In genomic region chr7:38932509-38933168, GRCh38 we compare ENCODE assay signal across 8 cellular contexts. TPM values are rescaled to one million over a fixed set of nuclear protein-coding genes. Genes with fewer than 3 reads are reported as not detected.
DNase-seq lines count a peak whose midpoint lies in the region; ATAC-seq and TF ChIP-seq lines count a peak whose summit lies in the region.

No MANE protein-coding gene starts in this region.

- H3K18ac ChIP-seq in neuronal stem cell (ENCODE audit: low read length) = no peak overlapping the region

- no CpG with 5 or more reads among the region's 6 CpGs for WGBS in neuronal stem cell (ENCODE audit: extremely low coverage in 2 of 2, insufficient read length in 2 of 2, insufficient replicate concordance in 1 of 2), 2 donors

- no peaks in the 10 kb centered on the region for H3K4me1 ChIP-seq in BE2C
- H3K4me1 ChIP-seq in neuronal stem cell (ENCODE audit: control insufficient read depth in 2 of 2, insufficient read depth in 1 of 2, low read depth in 1 of 2, low read length in 2 of 2) = peaks cover 0 to 10% of the 10 kb centered on the region in 2 donors
- H3K4me1 ChIP-seq in vagina = no peaks in the 10 kb centered on the region

- intact Hi-C loops in vagina (cut with DNase I) = no loop called here

- ATAC-seq in GM18868 (IDR thresholded peaks at IDR 0.05; ENCODE audit: unreplicated experiment) = peak; percentile 74
- ATAC-seq in HG03280 (IDR thresholded peaks at IDR 0.05; ENCODE audit: unreplicated experiment) = peak; percentile 89

- no peak overlapping the region for H3K27ac ChIP-seq in neuronal stem cell (replicated peaks; ENCODE audit: low read length)
- H3K27ac ChIP-seq in vagina = no peak overlapping the region

- no peak overlapping the region for H2BK5ac ChIP-seq in neuronal stem cell (ENCODE audit: low read length)

- H3K14ac ChIP-seq in neuronal stem cell (ENCODE audit: low read length) = no peak overlapping the region

- no peak overlapping the region for H4K8ac ChIP-seq in neuronal stem cell (ENCODE audit: low read depth, low read length)

- no peak overlapping the region for H2BK12ac ChIP-seq in neuronal stem cell (ENCODE audit: low read length)

- H3K4me3 ChIP-seq in BE2C (ENCODE audit: low read depth, low read length) (no peak overlapping the region), fibroblast of mammary gland (ENCODE audit: control insufficient read depth, low read depth, low read length) (no peak overlapping the region), neuronal stem cell (ENCODE audit: low read length in 2 of 2) (no peak overlapping the region), vagina (no peak overlapping the region)

- H2BK120ac ChIP-seq in neuronal stem cell (ENCODE audit: low read depth, low read length) = no peak overlapping the region

- H2AK5ac ChIP-seq in neuronal stem cell (ENCODE audit: low read depth, low read length) = no peak overlapping the region

- H3K79me1 ChIP-seq in neuronal stem cell (ENCODE audit: low read depth, low read length) = no peaks in the 10 kb centered on the region

- H3K36me3 ChIP-seq in BE2C = no peaks in the 10 kb centered on the region
- no peaks in the 10 kb centered on the region for H3K36me3 ChIP-seq in neuronal stem cell (replicated peaks in 1 of 2; ENCODE audit: control insufficient read depth in 2 of 2, insufficient read depth in 2 of 2, low read length in 2 of 2)
- no peaks in the 10 kb centered on the region for H3K36me3 ChIP-seq in vagina

- no peak overlapping the region for H3K4me2 ChIP-seq in neuronal stem cell (ENCODE audit: insufficient read depth, low read length, poor library complexity, severe bottlenecking)

- peak overlapping the region; percentile 59 for H2AFZ ChIP-seq in neuronal stem cell (ENCODE audit: low read length)

- H3K27me3 ChIP-seq in BE2C (no peaks in the 10 kb centered on the region), neuronal stem cell (ENCODE audit: control insufficient read depth in 3 of 3, insufficient read depth in 3 of 3, low read depth in 1 of 3, low read length in 3 of 3) (no peaks in the 10 kb centered on the region), vagina (no peaks in the 10 kb centered on the region)

- H3K23ac ChIP-seq in neuronal stem cell (ENCODE audit: low read depth, low read length, poor library complexity) = no peak overlapping the region

- H2BK15ac ChIP-seq in neuronal stem cell (ENCODE audit: low read length) = no peak overlapping the region

- H4K91ac ChIP-seq in neuronal stem cell (ENCODE audit: low read depth, low read length, poor library complexity) = no peak overlapping the region

- no peak for TF ChIP-seq POLR2A in vagina (IDR thresholded peaks at IDR 0.05)

- no peak overlapping the region for H3K9ac ChIP-seq in neuronal stem cell (ENCODE audit: low read depth, low read length, poor library complexity)

- H3K4ac ChIP-seq in neuronal stem cell (ENCODE audit: low read length) = no peak overlapping the region

- peak; percentile 98 for TF ChIP-seq CTCF in BE2C (IDR thresholded peaks at IDR 0.05; ENCODE audit: low read depth, low read length)
- peak; percentile 95 for TF ChIP-seq CTCF in fibroblast of mammary gland (conservative IDR thresholded peaks at IDR 0.05; ENCODE audit: control insufficient read depth, insufficient read depth, low read depth, low read length)
- peak; percentile 44 to 63 (median 47) for TF ChIP-seq CTCF in vagina (IDR thresholded peaks at IDR 0.05)

- DNase-seq in BE2C = peak; percentile 77
- peak; percentile 8 for DNase-seq in NCI-H526 treated with DMSO at 0.1 percent for 48 hours (lab: John Stamatoyannopoulos, UW)
- peak; percentile 65 for DNase-seq in activated CD8-positive, alpha-beta memory T cell treated with anti-CD3 and anti-CD28 coated beads for 24 hours
- peak; percentile 48 for DNase-seq in fibroblast of mammary gland (ENCODE audit: low read depth)
- DNase-seq in neuronal stem cell (ENCODE audit: low spot score) = peak; percentile 70
- DNase-seq in vagina (ENCODE audit: extremely low spot score in 2 of 2) = no peak

- H3K9me3 ChIP-seq in BE2C (no peaks in the 10 kb centered on the region), neuronal stem cell (replicated peaks in 1 of 2; ENCODE audit: control insufficient read depth in 2 of 2, insufficient read depth in 1 of 2, low read depth in 1 of 2, low read length in 2 of 2) (no peaks in the 10 kb centered on the region), vagina (no peaks in the 10 kb centered on the region)

RNA-seq across cellular contexts. Expression of gene VPS41, which starts 23.6 kb away (rescaled TPM):
- 24.3 TPM for polyA plus RNA-seq in BE2C (2012; ENCODE audit: insufficient read depth, insufficient read length, low read depth)
- polyA plus RNA-seq in neuronal stem cell (2013, experiment 1 of 2) = 17.3 TPM
- 18.1 TPM for polyA plus RNA-seq in neuronal stem cell (2013, experiment 2 of 2)
- total RNA-seq in vagina = 46.7 TPM

RNA-seq across cellular contexts. Expression of gene POU6F2, which starts 45.1 kb away (rescaled TPM):
- not detected for polyA plus RNA-seq in BE2C (2012; ENCODE audit: insufficient read depth, insufficient read length, low read depth)
- 2.3 TPM for polyA plus RNA-seq in neuronal stem cell (2013, experiment 1 of 2)
- 2.6 TPM for polyA plus RNA-seq in neuronal stem cell (2013, experiment 2 of 2)
- not detected for total RNA-seq in vagina

Comparison
In these comparisons a context has a peak if more than half of its experiments do, and no peak if none do; other contexts are left out.
1. DNase-seq: peak in BE2C (single experiment), NCI-H526 treated with DMSO at 0.1 percent for 48 hours (single experiment), activated CD8-positive, alpha-beta memory T cell treated with anti-CD3 and anti-CD28 coated beads for 24 hours (single experiment), fibroblast of mammary gland (single experiment) and neuronal stem cell (single experiment); none in vagina (0 of 2).
2. CTCF ChIP-seq: peak in every context shown above with its lines; median percentile 98 in BE2C; 95 in fibroblast of mammary gland; 47 in vagina.